Comparison of ENCODE assay signal across 8 cellular contexts in the genomic region with DNA sequence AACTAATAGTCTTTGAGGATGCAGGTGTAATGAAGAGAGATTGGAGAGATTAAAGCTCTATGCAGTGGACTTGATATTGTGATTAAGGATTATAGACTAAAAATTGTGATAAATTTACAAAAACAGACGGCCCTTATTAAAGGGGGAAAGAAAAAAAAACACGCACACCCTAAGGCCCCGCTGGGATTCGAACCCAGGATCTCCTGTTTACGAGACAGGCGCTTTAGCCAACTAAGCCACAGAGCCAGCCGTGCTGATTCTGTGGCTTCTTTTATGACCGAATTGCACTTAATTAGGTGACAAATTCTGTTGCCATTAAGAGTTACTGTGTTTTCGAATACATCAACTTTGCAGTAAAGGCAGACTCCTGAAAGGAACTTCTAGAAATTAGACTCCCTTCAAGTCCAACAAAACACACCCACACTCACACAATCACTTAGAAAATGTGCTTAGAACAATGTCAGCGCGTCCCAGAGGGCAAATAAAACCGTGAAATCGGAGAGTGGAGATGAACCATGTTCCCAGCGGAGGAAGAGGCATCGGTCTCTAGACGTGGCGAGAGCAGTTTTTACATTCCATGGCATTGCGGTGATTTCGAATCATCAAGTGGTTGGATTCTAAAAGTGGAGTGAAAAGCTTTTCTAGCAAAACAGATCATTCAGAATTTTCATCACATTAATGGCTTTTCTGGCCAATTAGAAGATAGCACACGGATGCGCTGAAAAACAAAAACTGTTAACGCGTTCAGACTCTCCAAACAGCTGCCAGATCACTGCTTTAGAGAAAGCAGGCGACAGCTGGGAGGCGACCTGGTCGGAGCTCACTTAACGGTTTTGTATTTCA.
DNase-seq lines count a peak whose midpoint lies in the region; ATAC-seq, FAIRE-seq and TF ChIP-seq lines count a peak whose summit lies in the region.

No MANE protein-coding gene starts in this region.

- no peaks in the 10 kb centered on the region for H3K36me3 ChIP-seq in stomach

- no peak for TF ChIP-seq RAD21 in A549 (conservative IDR thresholded peaks at IDR 0.05 in 1 of 2, IDR thresholded peaks at IDR 0.05 in 1 of 2)

- 1% methylated on average over 27 of the region's 27 CpGs for WGBS in A549 (ENCODE audit: missing lambda C conversion rate)
- WGBS in stomach, 5 donors, result 1 to 3% (median 3%) methylated on average over 27 of the region's 27 CpGs

- DNase-seq in A549 (ENCODE audit: low read depth in 1 of 2, low spot score in 1 of 2) (peak; percentile 38 to 79), NCI-H146 (lab: John Stamatoyannopoulos, UW) (peak; percentile 64), ecto neural progenitor cell (ENCODE audit: low spot score) (peak; percentile 79), mucosa of gallbladder (ENCODE audit: low spot score) (peak; percentile 18), stomach (no peak)

- ATAC-seq in A549 (peak; percentile 82 to 83), HG03571 (IDR thresholded peaks at IDR 0.05; ENCODE audit: unreplicated experiment) (no peak)

- no peak for FAIRE-seq in A549 (lab: Jason Lieb, UNC)
- peak; percentile 42 for FAIRE-seq in TTC549 (lab: Jason Lieb, UNC)

- H3K4me1 ChIP-seq in A549 (peaks cover 10% of the 10 kb centered on the region; the same call in 2 of the 3 replicates), stomach (peaks cover 0 to 16% (median 6%) of the 10 kb centered on the region in 4 donors)

- H3K9me3 ChIP-seq in A549 (no peaks in the 10 kb centered on the region), stomach (no peaks in the 10 kb centered on the region)

- TF ChIP-seq CTCF in A549 (IDR thresholded peaks at IDR 0.05) (no peak), GM12875 (IDR thresholded peaks at IDR 0.05; ENCODE audit: borderline replicate concordance, insufficient read depth, low read depth, low read length) (no peak), stomach (IDR thresholded peaks at IDR 0.05) (no peak)

- TF ChIP-seq EP300 in A549 (IDR thresholded peaks at IDR 0.05), result no peak
- no peak for TF ChIP-seq EP300 in stomach (IDR thresholded peaks at IDR 0.05)

- peak overlapping the region; percentile 51 for H3K4me3 ChIP-seq in A549
- peak overlapping the region; percentile 43 for H3K4me3 ChIP-seq in GM12875 (ENCODE audit: low read depth, low read length)
- H3K4me3 ChIP-seq in stomach, result peak overlapping the region; percentile 30 to 38 (median 34)

- POLR2A ChIA-PET in A549 (lab: Yijun Ruan, JAX), result interaction anchor here (0.8 to 1.3 kb wide), 4 partner anchors 14 to 159 kb away, joined by 3 read pairs; no protein-coding TSS in a partner anchor

- intact Hi-C loops in stomach (cut with DNase I; ENCODE audit: low total_unique reads), result no loop called here

- peaks cover 0 to 72% (median 17%) of the 10 kb centered on the region in 3 donors for H3K27me3 ChIP-seq in stomach

- H3K27ac ChIP-seq in A549 (peak overlapping the region; percentile 58 to 83), stomach (no peak overlapping the region)

- peak overlapping the region; percentile 82 for H3K4me2 ChIP-seq in A549

- CTCF ChIA-PET in A549 (lab: Yijun Ruan, JAX), result interaction anchor here (0.7 to 1.2 kb wide), 2 partner anchors 37 to 64 kb away, joined by 3 read pairs; no protein-coding TSS in a partner anchor

- TF ChIP-seq POLR2A in A549 (IDR thresholded peaks at IDR 0.05; ENCODE audit: low read length) (no peak), stomach (IDR thresholded peaks at IDR 0.05) (no peak)

TF ChIP-seq in A549, 52 proteins besides CTCF, POLR2A, EP300 and RAD21:
- TF ChIP-seq, protein P1, sequence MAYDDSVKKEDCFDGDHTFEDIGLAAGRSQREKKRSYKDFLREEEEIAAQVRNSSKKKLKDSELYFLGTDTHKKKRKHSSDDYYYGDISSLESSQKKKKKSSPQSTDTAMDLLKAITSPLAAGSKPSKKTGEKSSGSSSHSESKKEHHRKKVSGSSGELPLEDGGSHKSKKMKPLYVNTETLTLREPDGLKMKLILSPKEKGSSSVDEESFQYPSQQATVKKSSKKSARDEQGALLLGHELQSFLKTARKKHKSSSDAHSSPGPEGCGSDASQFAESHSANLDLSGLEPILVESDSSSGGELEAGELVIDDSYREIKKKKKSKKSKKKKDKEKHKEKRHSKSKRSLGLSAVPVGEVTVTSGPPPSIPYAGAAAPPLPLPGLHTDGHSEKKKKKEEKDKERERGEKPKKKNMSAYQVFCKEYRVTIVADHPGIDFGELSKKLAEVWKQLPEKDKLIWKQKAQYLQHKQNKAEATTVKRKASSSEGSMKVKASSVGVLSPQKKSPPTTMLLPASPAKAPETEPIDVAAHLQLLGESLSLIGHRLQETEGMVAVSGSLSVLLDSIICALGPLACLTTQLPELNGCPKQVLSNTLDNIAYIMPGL (CRISPR knock-in tag; IDR thresholded peaks at IDR 0.05; ENCODE audit: borderline replicate concordance), result peak; percentile 69; the same call in 1 of the 2 replicates
- TF ChIP-seq SREBF2 (IDR thresholded peaks at IDR 0.05) (peak; percentile 65), PBX3 (IDR thresholded peaks at IDR 0.05) (no peak), FOXS1 (CRISPR knock-in tag; IDR thresholded peaks at IDR 0.05) (no peak), MYC (IDR thresholded peaks at IDR 0.05; ENCODE audit: borderline replicate concordance, low read length) (no peak), HOXA7 (CRISPR knock-in tag; IDR thresholded peaks at IDR 0.05) (no peak), POLR2AphosphoS2 (conservative IDR thresholded peaks at IDR 0.05; ENCODE audit: low read length) (no peak), MAZ (IDR thresholded peaks at IDR 0.05; ENCODE audit: borderline replicate concordance, low read depth, low read length) (no peak), RCOR1 (IDR thresholded peaks at IDR 0.05; ENCODE audit: low read depth, low read length) (no peak), FOSB (CRISPR knock-in tag; IDR thresholded peaks at IDR 0.05) (no peak), CEBPB (IDR thresholded peaks at IDR 0.05) (peak in 1 of 2 experiments; percentile 38; a peak in 1 of 4 replicates), E2F6 (IDR thresholded peaks at IDR 0.05; ENCODE audit: borderline replicate concordance, low read depth) (no peak), HOXB13 (CRISPR knock-in tag; IDR thresholded peaks at IDR 0.05; ENCODE audit: low read depth) (no peak)
- TF ChIP-seq, protein P2, sequence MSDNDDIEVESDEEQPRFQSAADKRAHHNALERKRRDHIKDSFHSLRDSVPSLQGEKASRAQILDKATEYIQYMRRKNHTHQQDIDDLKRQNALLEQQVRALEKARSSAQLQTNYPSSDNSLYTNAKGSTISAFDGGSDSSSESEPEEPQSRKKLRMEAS (IDR thresholded peaks at IDR 0.05), result no peak; the same call in 1 of the 2 replicates

Comparison
In these comparisons a context has a peak if more than half of its experiments do, and no peak if none do; other contexts are left out.
1. H3K27ac ChIP-seq: peak in A549 (2 of 2); none in stomach (0 of 5).
2. Peak in every context shown above with its lines, with median percentiles within 50 percentile points of each other: H3K4me3 ChIP-seq.